ENCODE assay signal across 8 cellular contexts in genomic region chr15:78298983-78299301, GRCh38. TPM values are rescaled to one million over a fixed set of nuclear protein-coding genes. Genes with fewer than 3 reads are reported as not detected.
DNase-seq lines count a peak whose midpoint lies in the region; ATAC-seq and TF ChIP-seq lines count a peak whose summit lies in the region.

No MANE protein-coding gene starts in this region.

- DNase-seq in Karpas-422 (peak; percentile 48), mammary epithelial cell (no peak), right lobe of liver (no peak), tibial nerve (ENCODE audit: low spot score in 2 of 2) (no peak), C1 segment of cervical spinal cord (lab: John Stamatoyannopoulos, UW) (no peak)

- H3K9ac ChIP-seq in Karpas-422 (ENCODE audit: low read length) (peak overlapping the region; percentile 87), mammary epithelial cell (ENCODE audit: insufficient read depth, low read length) (peak overlapping the region; percentile 94)

- H3K4me2 ChIP-seq in Karpas-422 (ENCODE audit: low read depth, low read length, poor library complexity, severe bottlenecking) (peak overlapping the region; percentile 99), mammary epithelial cell (ENCODE audit: insufficient read depth, low read depth, low read length) (peak overlapping the region; percentile 92)

- H3K27me3 ChIP-seq in Karpas-422 (ENCODE audit: low read length) (no peaks in the 10 kb centered on the region), mammary epithelial cell (ENCODE audit: insufficient read depth, low read length) (no peaks in the 10 kb centered on the region), right lobe of liver (no peaks in the 10 kb centered on the region), tibial nerve (no peaks in the 10 kb centered on the region)

- 0% methylated on average over 2 of the region's 9 CpGs for WGBS in mammary epithelial cell (ENCODE audit: low coverage, missing lambda C conversion rate)
- WGBS in right lobe of liver (ENCODE audit: insufficient coverage, low coverage, low lambda C conversion rate, missing lambda C conversion rate), result 2% methylated on average over 8 of the region's 9 CpGs
- WGBS in tibial nerve, 2 donors, result 1 to 3% methylated on average over 9 of the region's 9 CpGs

- CTCF ChIA-PET in mammary epithelial cell (lab: Charles Lee; ENCODE audit: low non-redundant PET), result interaction anchor here (0.6 to 0.9 kb wide), 3 partner anchors 15 to 187 kb away, joined by 4 to 8 read pairs (median 5); no protein-coding TSS in a partner anchor

- TSS peak; percentile 66 for BruUV-seq in mammary epithelial cell (replicated peaks; lab: Mats Ljungman, UMichigan)

- no peak for TF ChIP-seq EP300 in tibial nerve (IDR thresholded peaks at IDR 0.05)

- H2AFZ ChIP-seq in Karpas-422 (ENCODE audit: low read length), result no peak overlapping the region
- H2AFZ ChIP-seq in mammary epithelial cell (ENCODE audit: low read depth, low read length), result peak overlapping the region; percentile 98

- dilution Hi-C loops in mammary epithelial cell (cut with HindIII; ENCODE audit: low sequenced_read_pairs), result no loop called here

- TF ChIP-seq CTCF in C4-2B (conservative IDR thresholded peaks at IDR 0.05), result no peak; the same call in 1 of the 2 replicates
- no peak for TF ChIP-seq CTCF in mammary epithelial cell (conservative IDR thresholded peaks at IDR 0.05 in 1 of 2, IDR thresholded peaks at IDR 0.05 in 1 of 2; ENCODE audit: extremely low read depth in 1 of 2, insufficient read depth in 1 of 2, low read depth in 1 of 2, low read length in 2 of 2)
- no peak for TF ChIP-seq CTCF in right lobe of liver (IDR thresholded peaks at IDR 0.05)
- TF ChIP-seq CTCF in tibial nerve (IDR thresholded peaks at IDR 0.05), result no peak

- TF ChIP-seq POLR2A in right lobe of liver (IDR thresholded peaks at IDR 0.05), result no peak
- TF ChIP-seq POLR2A in tibial nerve (IDR thresholded peaks at IDR 0.05), result no peak

- H4K20me1 ChIP-seq in Karpas-422 (ENCODE audit: insufficient read depth, low read depth, low read length), result no peaks in the 10 kb centered on the region
- H4K20me1 ChIP-seq in mammary epithelial cell (ENCODE audit: insufficient read depth, low read length), result no peaks in the 10 kb centered on the region

- H3K36me3 ChIP-seq in Karpas-422 (ENCODE audit: insufficient read depth, low read length) (no peaks in the 10 kb centered on the region), mammary epithelial cell (ENCODE audit: insufficient read depth, low read length) (no peaks in the 10 kb centered on the region), right lobe of liver (peaks cover 0 to 3% (median 0%) of the 10 kb centered on the region in 4 donors), tibial nerve (peaks cover 0 to 10% (median 0%) of the 10 kb centered on the region in 3 donors)

- H3K79me2 ChIP-seq in Karpas-422 (ENCODE audit: low read length) (peaks cover 39% of the 10 kb centered on the region), mammary epithelial cell (ENCODE audit: insufficient read depth, low read length) (peaks cover 35% of the 10 kb centered on the region)

- H3K9me2 ChIP-seq in Karpas-422 (replicated peaks; ENCODE audit: insufficient read depth, low read length), result no peaks in the 10 kb centered on the region

- in situ Hi-C loops in mammary epithelial cell (cut with MboI; ENCODE audit: low sequenced_read_pairs in 2 of 2), result no loop called here

- peak; percentile 21 for ATAC-seq in GM21515 (IDR thresholded peaks at IDR 0.05; ENCODE audit: unreplicated experiment)
- peak; percentile 14 to 31 (median 21) for ATAC-seq in right lobe of liver
- no peak for ATAC-seq in GM21367 (IDR thresholded peaks at IDR 0.05; ENCODE audit: unreplicated experiment)

- H3K4me3 ChIP-seq in Karpas-422 (ENCODE audit: low read length), result peak overlapping the region; percentile 94
- peak overlapping the region; percentile 84 to 97 (median 96) for H3K4me3 ChIP-seq in mammary epithelial cell (replicated peaks in 1 of 3; ENCODE audit: insufficient read depth in 1 of 3, low read depth in 2 of 3, low read length in 3 of 3)
- peak overlapping the region; percentile 79 to 86 (median 80) for H3K4me3 ChIP-seq in right lobe of liver
- H3K4me3 ChIP-seq in tibial nerve, result peak overlapping the region; percentile 52 to 88 (median 78)

- H3K9me3 ChIP-seq in Karpas-422 (ENCODE audit: low read length) (no peaks in the 10 kb centered on the region), mammary epithelial cell (replicated peaks; ENCODE audit: insufficient read depth, low read length) (no peaks in the 10 kb centered on the region), right lobe of liver (no peaks in the 10 kb centered on the region), tibial nerve (no peaks in the 10 kb centered on the region)

- H3K4me1 ChIP-seq in Karpas-422 (ENCODE audit: low read length), result peaks cover 17% of the 10 kb centered on the region
- peaks cover 13% of the 10 kb centered on the region for H3K4me1 ChIP-seq in mammary epithelial cell (ENCODE audit: insufficient read depth, low read length)
- peaks cover 0 to 7% (median 0%) of the 10 kb centered on the region in 4 donors for H3K4me1 ChIP-seq in right lobe of liver
- peaks cover 0 to 29% (median 11%) of the 10 kb centered on the region in 4 donors for H3K4me1 ChIP-seq in tibial nerve

- H3K27ac ChIP-seq in C4-2B (peak overlapping the region; percentile 74), Karpas-422 (ENCODE audit: low read length) (no peak overlapping the region), mammary epithelial cell (ENCODE audit: insufficient read depth, low read depth, low read length) (peak overlapping the region; percentile 83), right lobe of liver (peak overlapping the region; percentile 33 to 52 (median 46)), tibial nerve (peak overlapping the region; percentile 30 to 88 (median 80))

- intact Hi-C loops in mammary epithelial cell (cut with micrococcal nuclease) (no loop called here), right lobe of liver (cut with DNase I) (no loop called here)

RNA-seq across cellular contexts. Expression of gene SKIC8, which starts 0.5 kb away (rescaled TPM):
- total RNA-seq in Karpas-422 (2014; rRNA removed; shearing (Covaris generic); ENCODE audit: low replicate concordance), result 96.9 and 134 TPM in 2 replicates
- total RNA-seq in mammary epithelial cell, result 10 to 100 TPM; 41.3 to 62.2 TPM
- 91.9 TPM for polyA plus RNA-seq in mammary epithelial cell
- 88.6 TPM for polyA minus RNA-seq in mammary epithelial cell
- total RNA-seq in right lobe of liver, result 10 to 100 TPM; 21.7 to 30.3 (median 23.0) TPM
- 10 to 100 TPM; 50.3 to 75.1 (median 55.5) TPM for total RNA-seq in tibial nerve

RNA-seq across cellular contexts. Expression of gene DNAJA4, which starts 34.6 kb away (rescaled TPM):
- not detected in 2 replicates for total RNA-seq in Karpas-422 (2014; rRNA removed; shearing (Covaris generic); ENCODE audit: low replicate concordance)
- total RNA-seq in mammary epithelial cell (1 to 10 TPM in 1 of 2 donors, not detected in 1; 8.2 TPM), right lobe of liver (1 to 10 TPM in 4 of 6 experiments, under 1 TPM in 2; 0.73 to 3.4 (median 1.9) TPM), tibial nerve (10 to 100 TPM; 14.2 to 16.9 (median 16.4) TPM)
- polyA plus RNA-seq in mammary epithelial cell, result 0.18 TPM
- polyA minus RNA-seq in mammary epithelial cell, result not detected

RNA-seq across cellular contexts. Expression of gene CRABP1, which starts 41.2 kb away (rescaled TPM):
- total RNA-seq in Karpas-422 (2014; rRNA removed; shearing (Covaris generic); ENCODE audit: low replicate concordance), result not detected in 2 replicates
- total RNA-seq in mammary epithelial cell (not detected), right lobe of liver (not detected), tibial nerve (1 to 10 TPM in 2 of 4 donors, not detected in 2; 1.6 to 6.6 TPM)
- not detected for polyA plus RNA-seq in mammary epithelial cell
- polyA minus RNA-seq in mammary epithelial cell, result not detected
